ENCODE assay signal across 8 cellular contexts in the genomic region with DNA sequence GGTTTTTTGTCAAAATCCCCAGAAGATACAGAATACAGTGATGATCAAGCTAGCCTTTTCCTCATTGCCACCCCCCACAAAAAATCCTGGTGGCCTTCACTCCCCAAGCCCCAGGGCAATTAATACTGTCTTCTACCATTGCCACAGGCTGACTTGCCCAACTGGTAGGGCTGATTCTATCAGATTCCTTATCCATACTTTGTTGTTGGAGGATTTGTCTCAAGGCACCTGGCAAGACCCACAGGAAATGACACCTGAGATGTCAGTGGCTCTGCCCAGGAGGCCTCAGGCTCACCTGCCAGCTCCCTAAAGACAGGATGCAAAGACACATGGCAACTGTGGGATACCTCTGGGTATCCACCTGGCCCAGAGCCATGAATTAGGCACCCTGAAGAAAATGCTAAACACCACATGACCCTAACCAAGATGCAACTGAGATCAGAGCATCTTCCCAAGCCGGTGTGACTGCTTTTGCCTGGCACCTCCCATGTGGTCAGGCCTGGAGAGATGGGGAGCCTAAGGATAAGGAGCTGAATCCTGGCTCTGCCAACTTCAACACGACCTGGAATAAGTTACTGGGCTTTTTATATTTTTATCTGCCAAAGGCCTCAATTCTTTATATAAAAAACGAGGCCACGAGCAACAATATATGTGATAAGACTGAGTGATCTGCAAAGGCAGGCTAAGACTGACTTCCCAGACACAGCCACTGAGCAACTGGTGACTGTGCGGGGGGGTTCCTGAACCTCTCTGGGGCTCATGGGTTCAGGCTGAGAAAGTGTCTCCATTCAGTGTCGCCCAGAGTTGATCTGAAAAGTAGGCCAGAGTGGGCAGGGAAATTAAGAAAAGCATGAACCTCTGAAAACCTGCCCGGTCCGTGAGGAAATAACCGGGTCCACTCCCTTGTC. TPM values are rescaled to one million over a fixed set of nuclear protein-coding genes. Genes with fewer than 3 reads are reported as not detected.
DNase-seq lines count a peak whose midpoint lies in the region; ATAC-seq, FAIRE-seq and TF ChIP-seq lines count a peak whose summit lies in the region.

No MANE protein-coding gene starts in this region.

- H3K4me2 ChIP-seq in endothelial cell of umbilical vein (ENCODE audit: insufficient read depth, low read length) (peak overlapping the region; percentile 90), neural cell (ENCODE audit: low read length) (peak overlapping the region; percentile 68)

- peak overlapping the region; percentile 98 for H3K27ac Mint-ChIP-seq in activated CD4-positive, alpha-beta T cell treated with anti-CD3 and anti-CD28 coated beads, Interleukin-2, amount 10 ng/mL, durations not matched to agents 24 days and 14 days

- peak overlapping the region; percentile 98 for H3K4me3 Mint-ChIP-seq in activated CD4-positive, alpha-beta T cell treated with anti-CD3 and anti-CD28 coated beads, Interleukin-2, amount 10 ng/mL, durations not matched to agents 24 days and 14 days

- H3F3A ChIP-seq in neural cell (ENCODE audit: insufficient read depth, low read length, poor library complexity, severe bottlenecking), result no peaks in the 10 kb centered on the region

- POLR2A ChIA-PET in endothelial cell of umbilical vein (lab: Charles Lee), result interaction anchor here (0.8 to 2.3 kb wide), 2 partner anchors 14 to 85 kb away, joined by 3 to 12 read pairs; a partner anchor contains a TSS

- H3K9me3 Mint-ChIP-seq in activated CD4-positive, alpha-beta T cell treated with anti-CD3 and anti-CD28 coated beads, Interleukin-2, amount 10 ng/mL, durations not matched to agents 24 days and 14 days, result no peaks in the 10 kb centered on the region

- dilution Hi-C loops in endothelial cell of umbilical vein (cut with MboI; ENCODE audit: extremely low pct_ligation_motif_present, low sequenced_read_pairs), result no loop called here

- H3K36me3 ChIP-seq in endothelial cell of umbilical vein (ENCODE audit: control insufficient read depth in 2 of 2, extremely low read depth in 1 of 2, insufficient read depth in 2 of 2, low read length in 2 of 2) (no peaks in the 10 kb centered on the region), neural cell (ENCODE audit: insufficient read depth, low read length) (no peaks in the 10 kb centered on the region)

- intact Hi-C loops in activated CD4-positive, alpha-beta T cell treated with anti-CD3 and anti-CD28 coated beads, Interleukin-2, amount 10 ng/mL, durations not matched to agents 24 days and 14 days (cut with micrococcal nuclease), result loop anchor here (1.0 kb wide), 3 partner anchors 8 to 17 kb away; a partner anchor contains a TSS
- intact Hi-C loops in endothelial cell of umbilical vein (cut with micrococcal nuclease), result loop anchor here (1.0 kb wide), 2 partner anchors 12 to 14 kb away; a partner anchor contains a TSS

- TF ChIP-seq POLR2A in endothelial cell of umbilical vein (IDR thresholded peaks at IDR 0.05; ENCODE audit: low read depth, low read length), result no peak

- FAIRE-seq in endothelial cell of umbilical vein (lab: Jason Lieb, UNC), result no peak

- H3K9ac ChIP-seq in endothelial cell of umbilical vein (replicated peaks; ENCODE audit: extremely low read depth, insufficient read depth, low read length) (peak overlapping the region; percentile 87), neural cell (ENCODE audit: low read length) (peak overlapping the region; percentile 89)

- H3K9me3 ChIP-seq in endothelial cell of umbilical vein (replicated peaks; ENCODE audit: control insufficient read depth, insufficient read depth, low read length) (no peaks in the 10 kb centered on the region), neural cell (ENCODE audit: low read length) (no peaks in the 10 kb centered on the region)

- TF ChIP-seq CTCF in endothelial cell of umbilical vein (IDR thresholded peaks at IDR 0.05; ENCODE audit: extremely low read depth in 1 of 2, insufficient read depth in 1 of 2, low read depth in 1 of 2, low read length in 2 of 2) (no peak), neural cell (IDR thresholded peaks at IDR 0.05; ENCODE audit: poor library complexity, severe bottlenecking) (no peak)

- no peaks in the 10 kb centered on the region for H3K27me3 ChIP-seq in endothelial cell of umbilical vein (ENCODE audit: control insufficient read depth in 2 of 2, insufficient read depth in 2 of 2, low read length in 2 of 2)
- no peaks in the 10 kb centered on the region for H3K27me3 ChIP-seq in neural cell (ENCODE audit: insufficient read depth, low read depth, low read length)

- ATAC-seq in GM18868 (IDR thresholded peaks at IDR 0.05; ENCODE audit: unreplicated experiment), result peak; percentile 25
- peak; percentile 8 for ATAC-seq in HG03103 (IDR thresholded peaks at IDR 0.05; ENCODE audit: low read depth, unreplicated experiment)
- no peak for ATAC-seq in HG03469 (IDR thresholded peaks at IDR 0.05; ENCODE audit: unreplicated experiment)
- ATAC-seq in GM21576 (IDR thresholded peaks at IDR 0.05; ENCODE audit: unreplicated experiment), result no peak

- H3K4me1 ChIP-seq in endothelial cell of umbilical vein (ENCODE audit: control insufficient read depth, extremely low read depth, insufficient read depth, low read length), result peaks cover 18% of the 10 kb centered on the region

- peaks cover 15% of the 10 kb centered on the region for H3K36me3 Mint-ChIP-seq in activated CD4-positive, alpha-beta T cell treated with anti-CD3 and anti-CD28 coated beads, Interleukin-2, amount 10 ng/mL, durations not matched to agents 24 days and 14 days (ENCODE audit: low read depth)

- H3K9me2 ChIP-seq in neural cell (ENCODE audit: insufficient read depth, low read length), result no peaks in the 10 kb centered on the region

- no peaks in the 10 kb centered on the region for H3K27me3 Mint-ChIP-seq in activated CD4-positive, alpha-beta T cell treated with anti-CD3 and anti-CD28 coated beads, Interleukin-2, amount 10 ng/mL, durations not matched to agents 24 days and 14 days

- TF ChIP-seq RAD21 in neural cell (conservative IDR thresholded peaks at IDR 0.05), result no peak

- DNase-seq in activated CD4-positive, alpha-beta T cell treated with anti-CD3 and anti-CD28 coated beads, Interleukin-2, amount 10 ng/mL, durations not matched to agents 24 days and 14 days, result peak; percentile 71
- no peak for DNase-seq in endothelial cell of umbilical vein (ENCODE audit: low read depth, low spot score)
- DNase-seq in NCI-H2227 treated with DMSO at 0.1 percent for 48 hours (lab: John Stamatoyannopoulos, UW), result no peak

- H3K4me3 ChIP-seq in endothelial cell of umbilical vein (replicated peaks in 1 of 3; ENCODE audit: insufficient read depth in 1 of 3, low read depth in 1 of 3, low read length in 3 of 3), result peak overlapping the region; percentile 59 to 86 (median 68)
- peak overlapping the region; percentile 92 for H3K4me3 ChIP-seq in neural cell (ENCODE audit: low read length)

- peaks cover 31% of the 10 kb centered on the region for H3K4me1 Mint-ChIP-seq in activated CD4-positive, alpha-beta T cell treated with anti-CD3 and anti-CD28 coated beads, Interleukin-2, amount 10 ng/mL, durations not matched to agents 24 days and 14 days

- H3K27ac ChIP-seq in endothelial cell of umbilical vein (ENCODE audit: insufficient read depth, low read depth, low read length), result peak overlapping the region; percentile 76
- H3K27ac ChIP-seq in neural cell (ENCODE audit: low read length), result peak overlapping the region; percentile 90

- no peak for TF ChIP-seq EP300 in neural cell (conservative IDR thresholded peaks at IDR 0.05; ENCODE audit: poor library complexity, severe bottlenecking)

- H3K79me2 ChIP-seq in endothelial cell of umbilical vein (ENCODE audit: control insufficient read depth, insufficient read depth, low read length) (peaks cover 33% of the 10 kb centered on the region), neural cell (replicated peaks; ENCODE audit: insufficient read depth, low read length) (peaks cover 9% of the 10 kb centered on the region)

- no peaks in the 10 kb centered on the region for H4K20me1 ChIP-seq in endothelial cell of umbilical vein (replicated peaks; ENCODE audit: control insufficient read depth, extremely low read depth, insufficient read depth, low read length)
- no peaks in the 10 kb centered on the region for H4K20me1 ChIP-seq in neural cell (ENCODE audit: insufficient read depth)

- no TSS peak for BruUV-seq in endothelial cell of umbilical vein (replicated peaks; lab: Mats Ljungman, UMichigan)

- H2AFZ ChIP-seq in endothelial cell of umbilical vein (ENCODE audit: low read depth, low read length) (peak overlapping the region; percentile 84), neural cell (ENCODE audit: low read depth, low read length) (peak overlapping the region; percentile 80)

- no peaks in the 10 kb centered on the region for H3K9me1 ChIP-seq in endothelial cell of umbilical vein (replicated peaks; ENCODE audit: control insufficient read depth, extremely low read depth, insufficient read depth, low read length)

- CTCF ChIA-PET in endothelial cell of umbilical vein (lab: Charles Lee), result interaction anchor here (1.1 to 5.5 kb wide), 4 partner anchors 14 to 310 kb away, joined by 3 to 25 read pairs (median 8); a partner anchor contains a TSS

RNA-seq across cellular contexts. Expression of a gene that starts 0.9 kb away (rescaled TPM):
- 75.6 and 78.4 TPM in 2 replicates for total RNA-seq in activated CD4-positive, alpha-beta T cell treated with anti-CD3 and anti-CD28 coated beads, Interleukin-2, amount 10 ng/mL, durations not matched to agents 24 days and 14 days
- total RNA-seq in endothelial cell of umbilical vein, result 113 and 130 TPM in 2 replicates
- 292 and 392 TPM in 2 replicates for polyA plus RNA-seq in endothelial cell of umbilical vein
- 386 TPM in 2 replicates for polyA plus RNA-seq in endothelial cell of umbilical vein (2011; cell fraction: cytosol; rRNA removed)
- 104 and 109 TPM in 2 replicates for polyA plus RNA-seq in endothelial cell of umbilical vein (2011; cell fraction: nucleus; rRNA removed)
- 201 and 206 TPM in 2 replicates for polyA plus RNA-seq in endothelial cell of umbilical vein (2012)
- polyA minus RNA-seq in endothelial cell of umbilical vein, result 107 and 132 TPM in 2 replicates
- 29.2 TPM for polyA minus RNA-seq in endothelial cell of umbilical vein (2011; cell fraction: cytosol; rRNA and poly(A)+ RNA removed)
- polyA minus RNA-seq in endothelial cell of umbilical vein (2011; cell fraction: nucleus; rRNA and poly(A)+ RNA removed), result 28.1 and 40.3 TPM in 2 replicates
- polyA plus RNA-seq in neural cell, result 79.9 and 151 TPM in 2 replicates
- polyA minus RNA-seq in neural cell, result 40.5 and 43.3 TPM in 2 replicates

RNA-seq across cellular contexts. Expression of a gene that starts 14.3 kb away (rescaled TPM):
- total RNA-seq in activated CD4-positive, alpha-beta T cell treated with anti-CD3 and anti-CD28 coated beads, Interleukin-2, amount 10 ng/mL, durations not matched to agents 24 days and 14 days, result 362 and 367 TPM in 2 replicates
- total RNA-seq in endothelial cell of umbilical vein, result 255 and 262 TPM in 2 replicates
- polyA plus RNA-seq in endothelial cell of umbilical vein, result 39.5 and 50.5 TPM in 2 replicates
- 40.3 and 46.7 TPM in 2 replicates for polyA plus RNA-seq in endothelial cell of umbilical vein (2011; cell fraction: cytosol; rRNA removed)
- polyA plus RNA-seq in endothelial cell of umbilical vein (2011; cell fraction: nucleus; rRNA removed), result 53.0 and 64.6 TPM in 2 replicates
- polyA plus RNA-seq in endothelial cell of umbilical vein (2012), result 135 and 201 TPM in 2 replicates
- polyA minus RNA-seq in endothelial cell of umbilical vein, result 272 and 322 TPM in 2 replicates
- 211 TPM for polyA minus RNA-seq in endothelial cell of umbilical vein (2011; cell fraction: cytosol; rRNA and poly(A)+ RNA removed)
- 111 and 161 TPM in 2 replicates for polyA minus RNA-seq in endothelial cell of umbilical vein (2011; cell fraction: nucleus; rRNA and poly(A)+ RNA removed)
- 41.5 and 65.5 TPM in 2 replicates for polyA plus RNA-seq in neural cell
- 94.7 and 115 TPM in 2 replicates for polyA minus RNA-seq in neural cell

Comparison
In these comparisons a context has a peak if more than half of its experiments do, and no peak if none do; other contexts are left out.
1. ATAC-seq: peak in GM18868 (single experiment) and HG03103 (single experiment); none in HG03469 (single experiment) and GM21576 (single experiment).